Comparison of ENCODE assay signal across 2 cellular contexts in genomic region chr7:158904599-158904998, GRCh38.
TF ChIP-seq lines count a peak whose summit lies in the region.

No MANE protein-coding gene starts in this region.

TF ChIP-seq in SK-N-SH treated with all-trans-retinoic acid at 6 μM for 48 hours, 23 proteins besides CTCF, POLR2A, EP300 and RAD21 (continued from another document):
- TF ChIP-seq TSHZ2 (CRISPR knock-in tag; IDR thresholded peaks at IDR 0.05) (no peak), ZFP3 (CRISPR knock-in tag; IDR thresholded peaks at IDR 0.05) (no peak), SNAI2 (CRISPR knock-in tag; IDR thresholded peaks at IDR 0.05) (no peak)

TF ChIP-seq in K562, 482 proteins besides CTCF, POLR2A, EP300 and RAD21 (continued from another document):
- TF ChIP-seq TEAD4 (IDR thresholded peaks at IDR 0.05; ENCODE audit: low read length) = peak; percentile 52; the same call in 1 of the 2 replicates
- TF ChIP-seq TEAD4 (CRISPR knock-in tag; IDR thresholded peaks at IDR 0.05; ENCODE audit: borderline replicate concordance) = no peak
- 0 out of 2 replicates have a peak, but pooled peaks have one; percentile 31 for TF ChIP-seq KLF1 (tag; IDR thresholded peaks at IDR 0.05)
- peak; percentile 44; the same call in 1 of the 2 replicates for TF ChIP-seq GATA2 (CRISPR knock-in tag; IDR thresholded peaks at IDR 0.05)
- TF ChIP-seq KAT7 (CRISPR knock-in tag; IDR thresholded peaks at IDR 0.05; ENCODE audit: borderline replicate concordance) = no peak
- TF ChIP-seq MAFG (tag; conservative IDR thresholded peaks at IDR 0.05) = no peak
- no peak for TF ChIP-seq GMEB1 (CRISPR knock-in tag; IDR thresholded peaks at IDR 0.05)
- TF ChIP-seq EGR1 (conservative IDR thresholded peaks at IDR 0.05) = no peak
- no peak for TF ChIP-seq NBN (IDR thresholded peaks at IDR 0.05; ENCODE audit: low read depth)
- TF ChIP-seq ZBTB33 (CRISPR knock-in tag; IDR thresholded peaks at IDR 0.05) = peak; percentile 71
- TF ChIP-seq FOXK2 (conservative IDR thresholded peaks at IDR 0.05 in 1 of 2, IDR thresholded peaks at IDR 0.05 in 1 of 2; ENCODE audit: low read depth in 2 of 2) = 0 out of 4 replicates have a peak, but pooled peaks of 1 of the 2 experiments have one; percentile 13
- peak in 1 of 2 experiments; percentile 73; a peak in 2 of 4 replicates for TF ChIP-seq RCOR1 (IDR thresholded peaks at IDR 0.05; ENCODE audit: borderline replicate concordance in 1 of 2, low read depth in 2 of 2, low read length in 2 of 2)
